ENCODE assay signal across 9 cellular contexts in the genomic region with DNA sequence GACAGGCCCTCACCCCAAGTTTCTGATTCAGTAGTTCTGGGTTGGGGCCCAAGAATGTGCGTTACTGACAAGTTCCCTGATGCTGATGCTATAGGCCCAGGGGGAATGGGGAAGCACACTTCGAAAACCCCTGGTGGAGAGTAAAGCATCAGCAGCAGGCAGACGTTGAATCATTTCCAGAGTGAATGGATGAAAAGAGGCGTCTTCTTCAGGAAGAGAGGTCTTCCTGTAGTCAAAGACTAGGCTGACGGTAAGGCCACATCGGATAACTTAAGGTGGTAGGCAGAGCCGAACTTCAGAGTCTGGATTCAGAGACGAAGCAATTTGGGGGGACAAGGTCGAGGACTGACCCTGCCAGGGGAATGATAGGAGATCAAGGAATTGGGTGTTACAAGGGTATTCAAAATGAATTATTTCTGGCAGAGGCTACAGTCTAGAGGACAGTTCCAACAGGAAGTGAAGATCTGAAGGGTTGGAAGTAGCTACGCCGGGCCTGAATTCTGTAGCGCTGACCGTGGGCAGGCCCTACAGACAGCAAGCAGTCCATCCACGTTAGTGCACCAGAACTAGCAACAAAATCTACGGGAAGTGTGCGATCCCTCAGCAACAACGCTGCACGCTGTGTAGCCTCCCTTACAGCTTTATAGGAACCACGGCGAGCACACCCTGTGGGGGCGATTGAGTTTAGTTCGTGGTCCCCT. TPM values are rescaled to one million over a fixed set of nuclear protein-coding genes. Genes with fewer than 3 reads are reported as not detected.
DNase-seq lines count a peak whose midpoint lies in the region; ATAC-seq and TF ChIP-seq lines count a peak whose summit lies in the region.
"Had no signal": no experiment of that assay in that cellular context is flagged by ENCODE, and none has a peak within 500 bp of the region (broad histone marks: within the 10 kb centered on the region; RNA-seq: fewer than 3 reads in every experiment).

No MANE protein-coding gene starts in this region.

- ATAC-seq in HG02885 (IDR thresholded peaks at IDR 0.05; ENCODE audit: poor library complexity, unreplicated experiment): peak; percentile 19

- H3K4me3 ChIP-seq in iPS-15b (ENCODE audit: low read depth, low read length) (peak overlapping the region; percentile 100), spleen (peak overlapping the region; percentile 62 to 87 (median 81))

- no peak for TF ChIP-seq POLR2A in spleen (IDR thresholded peaks at IDR 0.05)

- intact Hi-C loops in spleen (cut with DNase I; ENCODE audit: low total_unique reads): no loop called here

- H3K9ac ChIP-seq in iPS-15b (ENCODE audit: low read depth, low read length): peak overlapping the region; percentile 76

- WGBS in spleen, 5 donors: 6 to 9% (median 8%) methylated on average over 22 of the region's 22 CpGs

- no peaks in the 10 kb centered on the region for H3K27me3 ChIP-seq in iPS-15b (ENCODE audit: control insufficient read depth, insufficient read depth, low read length)
- H3K27me3 ChIP-seq in spleen (replicated peaks in 1 of 7): no peaks in the 10 kb centered on the region

- TF ChIP-seq CTCF in spleen (IDR thresholded peaks at IDR 0.05 in 8 of 11, conservative IDR thresholded peaks at IDR 0.05 in 3 of 11): peak in 2 of 11 experiments; percentile 19 to 28

- peak; percentile 10 for DNase-seq in NCI-H2196 treated with DMSO at 0.1 percent for 48 hours (lab: John Stamatoyannopoulos, UW; ENCODE audit: unreplicated experiment)
- DNase-seq in NCI-H2196 (lab: John Stamatoyannopoulos, UW; ENCODE audit: unreplicated experiment): no peak
- peak; percentile 34 for DNase-seq in RPMI7951 (ENCODE audit: low read depth)
- peak; percentile 73 for DNase-seq in spleen
- DNase-seq in 8988T: no peak

- H3K9me3 ChIP-seq in iPS-15b (ENCODE audit: control insufficient read depth, insufficient read depth, low read length) (no peaks in the 10 kb centered on the region), spleen (no peaks in the 10 kb centered on the region)

- H3K36me3 ChIP-seq in iPS-15b (ENCODE audit: control insufficient read depth, insufficient read depth, low read length) (peaks cover 10% of the 10 kb centered on the region), spleen (peaks cover 0 to 31% (median 15%) of the 10 kb centered on the region in 6 donors)

- H3K27ac ChIP-seq in angular gyrus (ENCODE audit: low read depth, low read length) (peak overlapping the region; percentile 79), spleen (peak overlapping the region; percentile 67 to 90 (median 86))

- H3K4me1 ChIP-seq in iPS-15b (ENCODE audit: control insufficient read depth, insufficient read depth, low read length): peaks cover 3% of the 10 kb centered on the region
- peaks cover 17 to 53% (median 35%) of the 10 kb centered on the region in 6 donors for H3K4me1 ChIP-seq in spleen

RNA-seq across cellular contexts. Expression of gene CENATAC, which starts 0.9 kb away (rescaled TPM):
- 7.2 and 8.1 TPM in 2 replicates for total RNA-seq in RPMI7951 (2014; rRNA removed; shearing (Covaris generic))
- 10 to 100 TPM; 39.2 to 86.2 (median 66.7) TPM for total RNA-seq in spleen
- polyA plus RNA-seq in spleen: 10 to 100 TPM; 27.0 to 80.8 (median 44.1) TPM

RNA-seq across cellular contexts. Expression of gene RPS25, which starts 21.1 kb away (rescaled TPM):
- total RNA-seq in RPMI7951 (2014; rRNA removed; shearing (Covaris generic)): 2,312 and 2,810 TPM in 2 replicates
- 1,000 to 10,000 TPM in 6 of 7 donors, 100 to 1,000 TPM in 1; 945 to 1,264 (median 1,141) TPM for total RNA-seq in spleen
- 1,000 to 10,000 TPM; 4,407 to 5,214 (median 4,978) TPM for polyA plus RNA-seq in spleen

RNA-seq across cellular contexts. Expression of gene TRAPPC4, which starts 21.5 kb away (rescaled TPM):
- total RNA-seq in RPMI7951 (2014; rRNA removed; shearing (Covaris generic)): 135 and 150 TPM in 2 replicates
- 10 to 100 TPM; 43.0 to 61.8 (median 54.4) TPM for total RNA-seq in spleen
- polyA plus RNA-seq in spleen: 10 to 100 TPM; 33.1 to 53.0 (median 47.6) TPM

RNA-seq across cellular contexts. Expression of gene FOXR1, which starts 25.5 kb away (rescaled TPM):
- not detected in 2 replicates for total RNA-seq in RPMI7951 (2014; rRNA removed; shearing (Covaris generic))
- not detected for total RNA-seq in spleen
- polyA plus RNA-seq in spleen: not detected
- total RNA-seq: Daoy had no signal

RNA-seq across cellular contexts. Expression of gene SLC37A4, which starts 33.6 kb away (rescaled TPM):
- 18.6 and 19.7 TPM in 2 replicates for total RNA-seq in RPMI7951 (2014; rRNA removed; shearing (Covaris generic))
- total RNA-seq in spleen: 10 to 100 TPM in 6 of 7 donors, 1 to 10 TPM in 1; 9.9 to 26.0 (median 15.9) TPM
- 10 to 100 TPM in 2 of 3 donors, 1 to 10 TPM in 1; 8.2 to 12.6 (median 10.1) TPM for polyA plus RNA-seq in spleen

Comparison
In these comparisons a context has a peak if more than half of its experiments do, and no peak if none do; other contexts are left out.
1. DNase-seq: peak in NCI-H2196 treated with DMSO at 0.1 percent for 48 hours (single experiment), RPMI7951 (single experiment) and spleen (single experiment); none in NCI-H2196 (single experiment) and 8988T (single experiment).